Comparison of ENCODE assay signal across 8 cellular contexts in genomic region chr1:168135116-168135981, GRCh38. TPM values are rescaled to one million over a fixed set of nuclear protein-coding genes. Genes with fewer than 3 reads are reported as not detected.
A peak's percentile ranks its signal among the peaks of the same experiment; 100 is the strongest.
DNase-seq lines count a peak whose midpoint lies in the region; ATAC-seq, FAIRE-seq and TF ChIP-seq lines count a peak whose summit lies in the region.

No MANE protein-coding gene starts in this region.

- H3K4me3 ChIP-seq in OCI-LY3 (ENCODE audit: low read length): peak overlapping the region; percentile 96
- peak overlapping the region; percentile 60 to 80 (median 72) for H3K4me3 ChIP-seq in esophagus squamous epithelium
- peak overlapping the region; percentile 66 for H3K4me3 ChIP-seq in retinal pigment epithelial cell (ENCODE audit: low read length)

- no peak for DNase-seq in GM12892 (ENCODE audit: insufficient read length)
- DNase-seq in esophagus squamous epithelium (lab: John Stamatoyannopoulos, UW): no peak
- DNase-seq in retinal pigment epithelial cell (ENCODE audit: low read depth): no peak
- DNase-seq in activated effector memory CD4-positive, alpha-beta T cell treated with anti-CD3 and anti-CD28 coated beads, Interleukin-2, amount 50 U/mL, for 16 hours: no peak

- 27 to 44% methylated on average over 5 to 14 of the region's 14 CpGs for WGBS in esophagus squamous epithelium, 2 donors

- intact Hi-C loops in esophagus squamous epithelium (cut with DNase I): no loop called here

- peak overlapping the region; percentile 90 for H3K4me2 ChIP-seq in OCI-LY3 (ENCODE audit: low read length)

- H3K27me3 ChIP-seq in OCI-LY3 (ENCODE audit: low read depth, low read length) (peaks cover 29% of the 10 kb centered on the region), esophagus squamous epithelium (peaks cover 0 to 7% (median 0%) of the 10 kb centered on the region in 4 donors)

- no peak for TF ChIP-seq POLR2A in GM12892 (IDR thresholded peaks at IDR 0.05; ENCODE audit: low read depth, low read length)
- TF ChIP-seq POLR2A in esophagus squamous epithelium (IDR thresholded peaks at IDR 0.05): no peak

- peak; percentile 33 for FAIRE-seq in GM12892 (lab: Jason Lieb, UNC)

- no peaks in the 10 kb centered on the region for H4K20me1 ChIP-seq in OCI-LY3 (ENCODE audit: insufficient read depth, low read length)

- no peak for TF ChIP-seq CTCF in OCI-LY3 (IDR thresholded peaks at IDR 0.05; ENCODE audit: low read depth, low read length)
- TF ChIP-seq CTCF in esophagus squamous epithelium (IDR thresholded peaks at IDR 0.05): no peak
- TF ChIP-seq CTCF in retinal pigment epithelial cell (conservative IDR thresholded peaks at IDR 0.05; ENCODE audit: low read depth, low read length): no peak

- H3K9me3 ChIP-seq in OCI-LY3 (ENCODE audit: insufficient read depth, low read length) (no peaks in the 10 kb centered on the region), esophagus squamous epithelium (no peaks in the 10 kb centered on the region)

- H3K36me3 ChIP-seq in OCI-LY3 (replicated peaks; ENCODE audit: low read depth, low read length) (no peaks in the 10 kb centered on the region), esophagus squamous epithelium (no peaks in the 10 kb centered on the region)

- no peak for ATAC-seq in GM21447 (IDR thresholded peaks at IDR 0.05; ENCODE audit: unreplicated experiment)
- ATAC-seq in GM19395 (IDR thresholded peaks at IDR 0.05; ENCODE audit: unreplicated experiment): no peak
- ATAC-seq in GM18517 (IDR thresholded peaks at IDR 0.05; ENCODE audit: unreplicated experiment): no peak

- H3K27ac ChIP-seq in OCI-LY3 (ENCODE audit: low read length): no peak overlapping the region
- H3K27ac ChIP-seq in esophagus squamous epithelium: peak overlapping the region in 2 of 4 donors; percentile 84 to 90

- H3K4me1 ChIP-seq in OCI-LY3 (ENCODE audit: low read length) (peaks cover 35% of the 10 kb centered on the region), esophagus squamous epithelium (peaks cover 12 to 38% (median 13%) of the 10 kb centered on the region in 3 donors)

- H3K79me2 ChIP-seq in OCI-LY3 (ENCODE audit: low read length): no peaks in the 10 kb centered on the region

- peak overlapping the region; percentile 87 for H2AFZ ChIP-seq in OCI-LY3 (ENCODE audit: low read depth, low read length)

- H3K9ac ChIP-seq in OCI-LY3 (ENCODE audit: low read length): peak overlapping the region; percentile 76

RNA-seq across cellular contexts. Expression of gene GPR161, which starts 1.4 kb away (rescaled TPM):
- polyA plus RNA-seq in GM12892 (2012; ENCODE audit: missing spikeins): 0.25 TPM
- 10 to 100 TPM in 1 of 4 donors, 1 to 10 TPM in 3; 1.7 to 12.2 (median 3.9) TPM for total RNA-seq in esophagus squamous epithelium

RNA-seq across cellular contexts. Expression of gene TIPRL, which starts 43.4 kb away (rescaled TPM):
- 37.1 TPM for polyA plus RNA-seq in GM12892 (2012; ENCODE audit: missing spikeins)
- 10 to 100 TPM; 14.5 to 45.1 (median 23.7) TPM for total RNA-seq in esophagus squamous epithelium
